ENCODE assay signal across 12 cellular contexts in the genomic region with DNA sequence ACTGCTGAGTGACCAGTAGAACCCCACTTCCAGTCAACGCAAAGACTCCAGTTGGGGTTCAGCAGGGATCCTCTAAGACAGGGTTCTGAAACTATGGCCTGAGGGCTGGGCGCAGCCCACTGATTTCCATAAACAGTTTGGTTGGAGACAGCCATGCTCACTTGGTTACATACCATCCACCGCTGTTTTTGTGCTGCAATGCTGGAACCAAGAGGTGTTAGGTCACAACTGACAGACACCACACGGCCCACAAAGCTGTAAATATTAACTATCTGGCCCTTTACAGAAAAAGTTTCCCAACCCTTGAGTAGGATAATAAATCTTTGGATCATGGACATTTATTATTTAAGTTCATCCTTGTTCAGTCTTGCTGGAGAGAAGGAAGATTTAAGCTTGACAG. TPM values are rescaled to one million over a fixed set of nuclear protein-coding genes. Genes with fewer than 3 reads are reported as not detected.
DNase-seq lines count a peak whose midpoint lies in the region; ATAC-seq, FAIRE-seq and TF ChIP-seq lines count a peak whose summit lies in the region.
"Had no signal": no experiment of that assay in that cellular context is flagged by ENCODE, and none has a peak within 500 bp of the region (broad histone marks: within the 10 kb centered on the region; RNA-seq: fewer than 3 reads in every experiment).

No MANE protein-coding gene starts in this region.

- DNase-seq in AG10803 (ENCODE audit: low read depth) (peak; percentile 64), GM12878 (ENCODE audit: low read depth, low spot score) (no peak), SKM-1 (lab: John Stamatoyannopoulos, UW; ENCODE audit: unreplicated experiment) (no peak)
- no peak for DNase-seq in central memory CD4-positive, alpha-beta T cell
- no peak for DNase-seq in NK-92 treated with Interleukin-12 subunit alpha and Interleukin-12 subunit beta, amount 100 ng/mL, for 24 hours (lab: John Stamatoyannopoulos, UW)
- DNase-seq in stimulated activated CD4-positive, alpha-beta T cell treated with anti-CD3 and anti-CD28 coated beads, Interleukin-4, amount 100 ng/mL, for 1 hour, result no peak
- DNase-seq: stimulated activated CD4-positive, alpha-beta T cell treated with anti-CD3 and anti-CD28 coated beads, Interleukin-2, amount 100 ng/mL, for 48 hours had no signal

- H4K20me1 ChIP-seq in GM12878 (ENCODE audit: control insufficient read depth, insufficient read depth), result no peaks in the 10 kb centered on the region

- in situ Hi-C loops in GM12878 (cut with MboI), result no loop called here

- no TSS peak for BruUV-seq in GM12878 (replicated peaks; lab: Mats Ljungman, UMichigan)

- no peak for TF ChIP-seq EP300 in GM12878 (IDR thresholded peaks at IDR 0.05; ENCODE audit: borderline replicate concordance in 1 of 2, control insufficient read depth in 1 of 2, low read depth in 2 of 2, low read length in 2 of 2)

- intact Hi-C loops in GM12878 (cut with micrococcal nuclease; ENCODE audit: unreplicated experiment), result no loop called here

- CTCF ChIA-PET in GM12878 (lab: Yijun Ruan, JAX), result interaction anchor here (0.8 to 1.9 kb wide), 5 partner anchors 9 to 1031 kb away, joined by 3 to 6 read pairs (median 4); no protein-coding TSS in a partner anchor

- TF ChIP-seq CTCF in AG10803 (conservative IDR thresholded peaks at IDR 0.05; ENCODE audit: low read length) (no peak), GM12878 (IDR thresholded peaks at IDR 0.05 in 2 of 3, conservative IDR thresholded peaks at IDR 0.05 in 1 of 3; ENCODE audit: control insufficient read depth in 2 of 3, extremely low read depth in 1 of 3, insufficient read depth in 1 of 3, low read depth in 3 of 3, low read length in 3 of 3) (no peak)

- TF ChIP-seq POLR2A in GM12878 (IDR thresholded peaks at IDR 0.05; ENCODE audit: low read depth, low read length), result no peak

- no peak for FAIRE-seq in GM12878 (lab: Jason Lieb, UNC)

- peak overlapping the region; percentile 53 for H3K27ac ChIP-seq in GM12878 (ENCODE audit: control insufficient read depth, insufficient read depth)
- H3K27ac ChIP-seq: ascending aorta, C4-2B had no signal

- H2AFZ ChIP-seq in GM12878 (ENCODE audit: control insufficient read depth, low read depth, low read length), result no peak overlapping the region

- 99% methylated on average over 4 of the region's 4 CpGs for WGBS in GM12878 (ENCODE audit: insufficient coverage, insufficient replicate concordance, low lambda C conversion rate, missing lambda C conversion rate)

- SMC1A ChIA-PET in GM12878 (lab: Charles Lee; ENCODE audit: uncharacterized antibody, unreplicated experiment), result interaction anchor here (0.7 to 1.7 kb wide), 12 partner anchors 12 to 116 kb away, joined by 3 to 9 read pairs (median 4); no protein-coding TSS in a partner anchor

- H3K36me3 ChIP-seq in GM12878 (ENCODE audit: control insufficient read depth in 2 of 2, insufficient read depth in 2 of 2, low read length in 1 of 2), result no peaks in the 10 kb centered on the region; a peak in 1 of 4 replicates
- H3K36me3 ChIP-seq: ascending aorta had no signal

- peak overlapping the region; percentile 38; the same call in 1 of the 2 replicates for H3K4me2 ChIP-seq in GM12878 (ENCODE audit: control insufficient read depth, insufficient read depth)

- H3K9me3 ChIP-seq in GM12878 (replicated peaks; ENCODE audit: control insufficient read depth, insufficient read depth, low read length), result no peaks in the 10 kb centered on the region; the same call in 2 of the 3 replicates
- H3K9me3 ChIP-seq: ascending aorta had no signal

- ATAC-seq in GM18870 (IDR thresholded peaks at IDR 0.05; ENCODE audit: unreplicated experiment) (peak; percentile 37), HG02973 (IDR thresholded peaks at IDR 0.05; ENCODE audit: unreplicated experiment) (peak; percentile 26), GM12878 (peak; percentile 59)
- ATAC-seq: HCT116 had no signal

- H3K4me1 ChIP-seq in GM12878 (ENCODE audit: control insufficient read depth, insufficient read depth, low read length), result peaks cover 36% of the 10 kb centered on the region
- H3K4me1 ChIP-seq: ascending aorta had no signal

- H3K27me3 ChIP-seq in GM12878 (replicated peaks in 1 of 2; ENCODE audit: control insufficient read depth in 2 of 2, insufficient read depth in 2 of 2, low read length in 1 of 2), result no peaks in the 10 kb centered on the region
- H3K27me3 ChIP-seq: ascending aorta had no signal

- H3K4me3 ChIP-seq in AG10803 (ENCODE audit: low read length), result no peak overlapping the region
- H3K4me3 ChIP-seq in GM12878, result no peak overlapping the region
- H3K4me3 ChIP-seq: ascending aorta had no signal

- RAD21 ChIA-PET in GM12878 (lab: Charles Lee; ENCODE audit: unreplicated experiment), result interaction anchor here (0.7 to 1.6 kb wide), 5 partner anchors 10 to 115 kb away, joined by 3 to 7 read pairs (median 4); no protein-coding TSS in a partner anchor

- no peaks in the 10 kb centered on the region for H3K79me2 ChIP-seq in GM12878 (ENCODE audit: control insufficient read depth, insufficient read depth, low read length)

- POLR2A ChIA-PET in GM12878 (lab: Charles Lee), result interaction anchor here (1.2 kb wide), 1 partner anchor 40 kb away, joined by 4 read pairs; no protein-coding TSS in a partner anchor

- H3K9ac ChIP-seq in GM12878 (ENCODE audit: control insufficient read depth, insufficient read depth, low read length), result 0 out of 2 replicates have a peak overlapping the region, but pooled peaks have one; percentile 2

- TF ChIP-seq RAD21 in GM12878 (IDR thresholded peaks at IDR 0.05; ENCODE audit: insufficient read depth, low read depth, low read length), result no peak

TF ChIP-seq in GM12878, 131 proteins besides CTCF, POLR2A, EP300 and RAD21 (continues in another document):
- no peak for TF ChIP-seq RAD51 (IDR thresholded peaks at IDR 0.05)
- TF ChIP-seq, protein P1, sequence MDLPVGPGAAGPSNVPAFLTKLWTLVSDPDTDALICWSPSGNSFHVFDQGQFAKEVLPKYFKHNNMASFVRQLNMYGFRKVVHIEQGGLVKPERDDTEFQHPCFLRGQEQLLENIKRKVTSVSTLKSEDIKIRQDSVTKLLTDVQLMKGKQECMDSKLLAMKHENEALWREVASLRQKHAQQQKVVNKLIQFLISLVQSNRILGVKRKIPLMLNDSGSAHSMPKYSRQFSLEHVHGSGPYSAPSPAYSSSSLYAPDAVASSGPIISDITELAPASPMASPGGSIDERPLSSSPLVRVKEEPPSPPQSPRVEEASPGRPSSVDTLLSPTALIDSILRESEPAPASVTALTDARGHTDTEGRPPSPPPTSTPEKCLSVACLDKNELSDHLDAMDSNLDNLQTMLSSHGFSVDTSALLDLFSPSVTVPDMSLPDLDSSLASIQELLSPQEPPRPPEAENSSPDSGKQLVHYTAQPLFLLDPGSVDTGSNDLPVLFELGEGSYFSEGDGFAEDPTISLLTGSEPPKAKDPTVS (IDR thresholded peaks at IDR 0.05; ENCODE audit: low read depth, low read length), result no peak
- no peak for TF ChIP-seq ETV6 (conservative IDR thresholded peaks at IDR 0.05 in 1 of 2, IDR thresholded peaks at IDR 0.05 in 1 of 2; ENCODE audit: borderline replicate concordance in 1 of 2, low read depth in 1 of 2)
- no peak for TF ChIP-seq KDM1A (IDR thresholded peaks at IDR 0.05; ENCODE audit: borderline replicate concordance)
- TF ChIP-seq BHLHE40 (IDR thresholded peaks at IDR 0.05; ENCODE audit: borderline replicate concordance in 1 of 2, low read depth in 2 of 2, low read length in 1 of 2), result no peak
- TF ChIP-seq, protein P2, sequence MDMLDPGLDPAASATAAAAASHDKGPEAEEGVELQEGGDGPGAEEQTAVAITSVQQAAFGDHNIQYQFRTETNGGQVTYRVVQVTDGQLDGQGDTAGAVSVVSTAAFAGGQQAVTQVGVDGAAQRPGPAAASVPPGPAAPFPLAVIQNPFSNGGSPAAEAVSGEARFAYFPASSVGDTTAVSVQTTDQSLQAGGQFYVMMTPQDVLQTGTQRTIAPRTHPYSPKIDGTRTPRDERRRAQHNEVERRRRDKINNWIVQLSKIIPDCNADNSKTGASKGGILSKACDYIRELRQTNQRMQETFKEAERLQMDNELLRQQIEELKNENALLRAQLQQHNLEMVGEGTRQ (IDR thresholded peaks at IDR 0.05; ENCODE audit: borderline replicate concordance, low read depth, low read length), result no peak

RNA-seq across cellular contexts. Expression of a gene that starts 8.4 kb away (rescaled TPM):
- total RNA-seq in GM12878 (2013; cell fraction: nucleolus; rRNA removed), result 158 and 176 TPM in 2 replicates
- total RNA-seq in GM12878 (2014; rRNA removed), result 53.3 and 61.5 TPM in 2 replicates
- 63.9 and 68.8 TPM in 2 replicates for total RNA-seq in GM12878 (2014; rRNA removed; fragmentation: Illumina TruSeq; extraction: Trizol)
- 56.2 and 60.3 TPM in 2 replicates for total RNA-seq in GM12878 (2021)
- polyA plus RNA-seq in GM12878 (2011; ENCODE audit: low read depth), result 24.3 TPM
- polyA plus RNA-seq in GM12878 (2011; rRNA removed), result 67.2 and 84.8 TPM in 2 replicates
- polyA plus RNA-seq in GM12878 (2011; cell fraction: cytosol; rRNA removed), result 28.2 and 43.4 TPM in 2 replicates
- 20.7 and 33.5 TPM in 2 replicates for polyA plus RNA-seq in GM12878 (2011; cell fraction: nucleus; rRNA removed)
- 40.8 and 67.0 TPM in 2 replicates for polyA plus RNA-seq in GM12878 (2012)
- 56.6 and 62.8 TPM in 2 replicates for polyA plus RNA-seq in GM12878 (2014; fragmentation: Illumina TruSeq; extraction: Trizol)
- polyA plus RNA-seq in GM12878 (2014; fragmentation: Nextera tagmentation; extraction: Ambion mirVana), result 10 to 100 TPM; 12.9 to 18.2 TPM
- 38.5 and 41.3 TPM in 2 replicates for polyA plus RNA-seq in GM12878 (2014; rRNA removed)
- polyA plus RNA-seq in GM12878 (2016; fragmentation: Nextera tagmentation; extraction: Ambion mirVana), result 10 to 100 TPM; 22.7 to 23.5 TPM
- 106 and 148 TPM in 2 replicates for polyA minus RNA-seq in GM12878 (2011; rRNA and poly(A)+ RNA removed)
- polyA minus RNA-seq in GM12878 (2011; cell fraction: cytosol; rRNA and poly(A)+ RNA removed), result 23.1 and 25.7 TPM in 2 replicates
- polyA minus RNA-seq in GM12878 (2011; cell fraction: nucleus; rRNA and poly(A)+ RNA removed), result 29.5 and 39.7 TPM in 2 replicates
